16 cellular contexts compared by ENCODE assay signal in the genomic region with DNA sequence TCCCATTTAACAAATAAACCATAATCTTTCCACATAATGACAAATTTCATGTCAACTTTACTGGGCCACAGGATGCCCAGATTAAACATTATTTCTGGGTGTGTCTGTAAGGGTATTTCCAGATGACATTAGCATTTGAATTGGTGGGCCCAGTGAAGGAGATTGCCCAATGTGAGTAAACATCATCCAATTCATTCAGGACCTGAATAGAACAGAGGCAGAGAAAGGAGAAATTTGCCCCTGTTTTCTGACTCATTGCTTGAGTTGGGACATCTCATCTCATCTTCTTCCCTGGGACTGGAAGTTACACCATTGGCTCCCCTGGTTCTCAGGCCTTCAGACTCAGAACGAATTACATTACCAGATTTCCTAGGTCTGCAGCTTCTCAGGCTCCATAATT.
DNase-seq lines count a peak whose midpoint lies in the region; ATAC-seq, FAIRE-seq and TF ChIP-seq lines count a peak whose summit lies in the region.
"Had no signal": no experiment of that assay in that cellular context is flagged by ENCODE, and none has a peak within 500 bp of the region (broad histone marks: within the 10 kb centered on the region; RNA-seq: fewer than 3 reads in every experiment).

No MANE protein-coding gene starts in this region.

- POLR2A ChIA-PET in A549 (lab: Yijun Ruan, JAX) = interaction anchor here (0.6 kb wide), 1 partner anchor 99 kb away, joined by 4 read pairs; no protein-coding TSS in a partner anchor
- POLR2A ChIA-PET in CD4-positive, alpha-beta memory T cell (lab: Charles Lee; ENCODE audit: partially characterized antibody) = no interaction called here

- H3K36me3 Mint-ChIP-seq in CD4-positive, alpha-beta memory T cell = no peaks in the 10 kb centered on the region

- no peaks in the 10 kb centered on the region for H3K9me3 ChIP-seq in A549
- H3K9me3 ChIP-seq in HAP-1 = no peaks in the 10 kb centered on the region
- H3K9me3 ChIP-seq in CD4-positive, alpha-beta memory T cell (ENCODE audit: control insufficient read depth in 1 of 2, low read length in 2 of 2) = no peaks in the 10 kb centered on the region

- no peaks in the 10 kb centered on the region for H3K4me1 Mint-ChIP-seq in CD4-positive, alpha-beta memory T cell

- peaks cover 5 to 7% of the 10 kb centered on the region in 2 donors for H3K27me3 Mint-ChIP-seq in CD4-positive, alpha-beta memory T cell

- intact Hi-C loops in CD4-positive, alpha-beta memory T cell (cut with micrococcal nuclease) = no loop called here

- no peak overlapping the region for H3K4me3 Mint-ChIP-seq in CD4-positive, alpha-beta memory T cell

- H3K27ac ChIP-seq in A549 = peak overlapping the region; percentile 60 to 83; a peak in 5 of 6 replicates
- H3K27ac ChIP-seq in foreskin keratinocyte = no peak overlapping the region
- no peak overlapping the region for H3K27ac ChIP-seq in CD4-positive, alpha-beta memory T cell (ENCODE audit: low read depth, low read length)

- peak; percentile 48 to 58; a peak in 2 of 5 replicates for TF ChIP-seq EP300 in A549 (IDR thresholded peaks at IDR 0.05)

- in situ Hi-C loops in HAP-1 (cut with MboI; ENCODE audit: low sequenced_read_pairs) = no loop called here

- 0% methylated on average over 1 of the region's 1 CpG for WGBS in A549 (ENCODE audit: missing lambda C conversion rate)

- peak in 1 of 2 experiments; percentile 23; a peak in 1 of 5 replicates for TF ChIP-seq RAD21 in A549 (conservative IDR thresholded peaks at IDR 0.05 in 1 of 2, IDR thresholded peaks at IDR 0.05 in 1 of 2)

- DNase-seq in A549 (ENCODE audit: low read depth in 1 of 2, low spot score in 1 of 2) (peak; percentile 36 to 83), HAP-1 (ENCODE audit: low spot score in 2 of 2) (peak; percentile 30 to 73), amniotic epithelial cell (ENCODE audit: low read depth) (peak; percentile 35), foreskin keratinocyte (peak; percentile 32 to 36), NCI-H1417 (lab: John Stamatoyannopoulos, UW) (no peak), DMS53 treated with DMSO at 0.1 percent for 48 hours (lab: John Stamatoyannopoulos, UW; ENCODE audit: unreplicated experiment) (no peak)
- DNase-seq in CD4-positive, alpha-beta memory T cell = no peak
- DNase-seq: 8988T, C1 segment of cervical spinal cord, NCI-H1417 treated with DMSO at 0.1 percent for 48 hours, NCI-H1930, NCI-H446, NCI-H748 treated with DMSO at 0.1 percent for 48 hours had no signal

- TF ChIP-seq CTCF in A549 (IDR thresholded peaks at IDR 0.05) (no peak), foreskin keratinocyte (conservative IDR thresholded peaks at IDR 0.05) (no peak)

- H3K4me3 ChIP-seq in A549 (no peak overlapping the region), HAP-1 (no peak overlapping the region)
- no peak overlapping the region for H3K4me3 ChIP-seq in CD4-positive, alpha-beta memory T cell (ENCODE audit: low read length in 2 of 2)

- no peak overlapping the region for H3K27ac Mint-ChIP-seq in CD4-positive, alpha-beta memory T cell

- H3K36me3 ChIP-seq in HAP-1 (replicated peaks) = no peaks in the 10 kb centered on the region
- H3K36me3 ChIP-seq in CD4-positive, alpha-beta memory T cell (ENCODE audit: insufficient read depth, low read length) = no peaks in the 10 kb centered on the region

- ATAC-seq in A549 = peak; percentile 98 to 99
- ATAC-seq in foreskin keratinocyte = peak; percentile 32
- ATAC-seq in GM18870 (IDR thresholded peaks at IDR 0.05; ENCODE audit: unreplicated experiment) = no peak
- ATAC-seq: Right ventricle myocardium inferior had no signal

- H3K4me2 ChIP-seq in A549 = peak overlapping the region; percentile 55

- H3K27me3 ChIP-seq in HAP-1 (ENCODE audit: low read depth) (no peaks in the 10 kb centered on the region), foreskin keratinocyte (no peaks in the 10 kb centered on the region)
- H3K27me3 ChIP-seq in CD4-positive, alpha-beta memory T cell (ENCODE audit: insufficient read depth, low read length) = no peaks in the 10 kb centered on the region

- TF ChIP-seq POLR2A in A549 (IDR thresholded peaks at IDR 0.05; ENCODE audit: low read length) = no peak

- CTCF ChIA-PET in A549 (lab: Yijun Ruan, JAX) = no interaction called here
- CTCF ChIA-PET in CD4-positive, alpha-beta memory T cell (lab: Charles Lee; ENCODE audit: partially characterized antibody) = no interaction called here

- peaks cover 0 to 6% (median under 1%) of the 10 kb centered on the region in 8 donors for H3K9me3 Mint-ChIP-seq in CD4-positive, alpha-beta memory T cell

- FAIRE-seq in A549 (lab: Jason Lieb, UNC) = no peak
- FAIRE-seq: GM19239 had no signal

- H3K4me1 ChIP-seq in A549 (peaks cover 16% of the 10 kb centered on the region; the same call in 2 of the 3 replicates), HAP-1 (peaks cover 9% of the 10 kb centered on the region), foreskin keratinocyte (no peaks in the 10 kb centered on the region)
- H3K4me1 ChIP-seq in CD4-positive, alpha-beta memory T cell (ENCODE audit: insufficient read depth, low read length) = no peaks in the 10 kb centered on the region

TF ChIP-seq in A549, 52 proteins besides CTCF, POLR2A, EP300 and RAD21:
- TF ChIP-seq JUNB (IDR thresholded peaks at IDR 0.05) = peak; percentile 54; the same call in 1 of the 2 replicates
- no peak for TF ChIP-seq E2F6 (IDR thresholded peaks at IDR 0.05; ENCODE audit: borderline replicate concordance, low read depth)
- TF ChIP-seq ZFP36 (IDR thresholded peaks at IDR 0.05; ENCODE audit: borderline replicate concordance, partially characterized antibody) = no peak
- TF ChIP-seq HES2 (IDR thresholded peaks at IDR 0.05) = 0 out of 2 replicates have a peak, but pooled peaks have one; percentile 23
- peak in 1 of 2 experiments; percentile 39; a peak in 1 of 5 replicates for TF ChIP-seq JUN (IDR thresholded peaks at IDR 0.05)
- TF ChIP-seq TFCP2L1 (CRISPR knock-in tag; IDR thresholded peaks at IDR 0.05) = no peak
- peak; percentile 37; the same call in 1 of the 2 replicates for TF ChIP-seq GATA3 (IDR thresholded peaks at IDR 0.05; ENCODE audit: borderline replicate concordance)
- TF ChIP-seq RFX5 (IDR thresholded peaks at IDR 0.05) = no peak
- 0 out of 3 replicates have a peak, but pooled peaks have one; percentile 7 for TF ChIP-seq SMC3 (IDR thresholded peaks at IDR 0.05)
- TF ChIP-seq FOSL2 (IDR thresholded peaks at IDR 0.05) = peak; percentile 53
- TF ChIP-seq FOSL2 (CRISPR knock-in tag; IDR thresholded peaks at IDR 0.05) = peak; percentile 73
- TF ChIP-seq CEBPB (IDR thresholded peaks at IDR 0.05) = peak; percentile 85 to 94

Comparison
In these comparisons a context has a peak if more than half of its experiments do, and no peak if none do; other contexts are left out.
1. DNase-seq: peak in A549 (2 of 2), HAP-1 (2 of 2), amniotic epithelial cell (single experiment) and foreskin keratinocyte (2 of 2); none in NCI-H1417 (0 of 3), DMS53 treated with DMSO at 0.1 percent for 48 hours (single experiment) and CD4-positive, alpha-beta memory T cell (0 of 5).
2. H3K27ac ChIP-seq: peak in A549 (2 of 2); none in foreskin keratinocyte (single experiment) and CD4-positive, alpha-beta memory T cell (single experiment).